ENCODE assay signal across 18 cellular contexts in genomic region chr6:44350650-44350994, GRCh38. TPM values are rescaled to one million over a fixed set of nuclear protein-coding genes. Genes with fewer than 3 reads are reported as not detected.
"Had no signal": no experiment of that assay in that cellular context is flagged by ENCODE, and none has a peak within 500 bp of the region (broad histone marks: within the 10 kb centered on the region; RNA-seq: fewer than 3 reads in every experiment).

No MANE protein-coding gene starts in this region.

RNA-seq across cellular contexts. Expression of gene SPATS1, which starts 8.2 kb away (rescaled TPM):
- total RNA-seq: hepatocyte; kidney; kidney epithelial cell; left cardiac atrium; left colon; left ventricle myocardium inferior; left ventricle myocardium superior; lung microvascular endothelial cell; mammary epithelial cell; mesenteric fat pad; mesothelial cell of epicardium; mononuclear cell; mucosa of descending colon; mucosa of gallbladder; myocyte; naive thymus-derived CD4-positive, alpha-beta T cell had no signal
- polyA plus RNA-seq: hepatocyte; immature natural killer cell; keratinocyte; mammary epithelial cell; naive thymus-derived CD4-positive, alpha-beta T cell had no signal
